Comparison of ENCODE assay signal across 10 cellular contexts in the genomic region with DNA sequence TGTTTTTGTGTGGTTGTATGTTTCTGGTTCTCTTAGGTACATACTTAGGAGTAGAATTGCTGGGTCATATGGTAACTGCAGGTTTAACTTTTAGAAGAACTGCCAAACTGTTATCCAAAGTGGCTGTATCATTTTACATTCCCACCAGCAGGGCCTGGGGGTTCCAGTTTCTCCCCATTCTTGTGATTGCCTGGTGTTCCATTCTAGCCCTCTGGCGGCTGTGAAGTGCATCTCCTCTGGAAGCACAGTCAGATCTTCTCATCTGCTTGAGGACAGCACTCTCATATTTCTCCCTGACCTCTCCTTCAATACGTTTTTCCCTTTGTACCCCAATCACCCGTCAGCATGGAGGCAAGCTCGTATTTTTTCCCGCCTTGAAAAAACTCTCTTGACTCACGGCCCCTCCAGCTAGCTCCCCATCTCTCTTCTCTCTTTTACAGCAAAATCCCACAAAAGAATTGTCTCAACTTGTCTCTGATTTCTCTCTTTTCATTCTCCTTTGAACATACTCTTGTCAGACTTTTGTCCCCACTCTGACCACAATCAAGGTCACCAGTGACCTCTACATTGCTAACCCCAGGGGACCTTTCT. TPM values are rescaled to one million over a fixed set of nuclear protein-coding genes. Genes with fewer than 3 reads are reported as not detected.
DNase-seq lines count a peak whose midpoint lies in the region; ATAC-seq and TF ChIP-seq lines count a peak whose summit lies in the region.
"Had no signal": no experiment of that assay in that cellular context is flagged by ENCODE, and none has a peak within 500 bp of the region (broad histone marks: within the 10 kb centered on the region; RNA-seq: fewer than 3 reads in every experiment).

No MANE protein-coding gene starts in this region.

- H3K27me3 Mint-ChIP-seq in endothelial cell (ENCODE audit: unreplicated experiment) = peaks cover 13% of the 10 kb centered on the region
- H3K27me3 Mint-ChIP-seq in CD4-positive, alpha-beta T cell = peaks cover 48% of the 10 kb centered on the region

- no peaks in the 10 kb centered on the region for H3K27me3 ChIP-seq in PC-3 (ENCODE audit: low read length)
- H3K27me3 ChIP-seq in CD4-positive, alpha-beta T cell (ENCODE audit: control insufficient read depth, insufficient read depth, low read length) = no peaks in the 10 kb centered on the region

- peak; percentile 60 for TF ChIP-seq CTCF in PC-3 (conservative IDR thresholded peaks at IDR 0.05; ENCODE audit: low read depth, low read length)
- peak; percentile 78 for TF ChIP-seq CTCF in endothelial cell (IDR thresholded peaks at IDR 0.05; ENCODE audit: unreplicated experiment)
- no peak for TF ChIP-seq CTCF in CD4-positive, alpha-beta T cell (IDR thresholded peaks at IDR 0.05)

- no peaks in the 10 kb centered on the region for H3K9me3 ChIP-seq in PC-3 (ENCODE audit: low read length)
- H3K9me3 ChIP-seq in CD4-positive, alpha-beta T cell (ENCODE audit: control insufficient read depth, low read length) = no peaks in the 10 kb centered on the region
- H3K9me3 ChIP-seq: stomach had no signal

- no peaks in the 10 kb centered on the region for H3F3A ChIP-seq in PC-3 (ENCODE audit: low read length, unreplicated experiment)

- intact Hi-C loops in PC-3 (cut with micrococcal nuclease) = loop anchor here (2.0 to 5.0 kb wide), 2 partner anchors 111 to 138 kb away; no protein-coding TSS in a partner anchor
- intact Hi-C loops in CD4-positive, alpha-beta T cell (cut with DNase I, micrococcal nuclease) = loop anchor here (5.0 kb wide), 2 partner anchors 248 to 628 kb away; a partner anchor contains a TSS

- no peak overlapping the region for H3K27ac Mint-ChIP-seq in endothelial cell (ENCODE audit: unreplicated experiment)
- no peak overlapping the region for H3K27ac Mint-ChIP-seq in CD4-positive, alpha-beta T cell
- H3K27ac Mint-ChIP-seq: natural killer cell treated with Interleukin-12 subunit alpha and Interleukin-12 subunit beta and Interleukin-15 and Interleukin-18, amount 100 ng/mL, for 72 hours had no signal

- H3K4me3 Mint-ChIP-seq in endothelial cell (ENCODE audit: unreplicated experiment) = peak overlapping the region; percentile 42
- no peak overlapping the region for H3K4me3 Mint-ChIP-seq in CD4-positive, alpha-beta T cell
- H3K4me3 Mint-ChIP-seq: natural killer cell treated with Interleukin-12 subunit alpha and Interleukin-12 subunit beta and Interleukin-15 and Interleukin-18, amount 100 ng/mL, for 72 hours had no signal

- no peak overlapping the region for H3K4me3 ChIP-seq in PC-3 (ENCODE audit: low read length)
- H3K4me3 ChIP-seq: stomach had no signal

- H3K36me3 Mint-ChIP-seq in endothelial cell (ENCODE audit: low read depth, unreplicated experiment) = no peaks in the 10 kb centered on the region
- no peaks in the 10 kb centered on the region for H3K36me3 Mint-ChIP-seq in CD4-positive, alpha-beta T cell (ENCODE audit: low read depth)
- H3K36me3 Mint-ChIP-seq: natural killer cell treated with Interleukin-12 subunit alpha and Interleukin-12 subunit beta and Interleukin-15 and Interleukin-18, amount 100 ng/mL, for 72 hours had no signal

- ATAC-seq in PC-3 (no peak), HG03457 (IDR thresholded peaks at IDR 0.05; ENCODE audit: unreplicated experiment) (no peak)
- ATAC-seq in CD4-positive, alpha-beta T cell (ENCODE audit: poor library complexity) = no peak
- ATAC-seq: natural killer cell treated with Interleukin-12 subunit alpha and Interleukin-12 subunit beta and Interleukin-15 and Interleukin-18, amount 100 ng/mL, for 72 hours had no signal

- POLR2A ChIA-PET in PC-3 (lab: Charles Lee; ENCODE audit: unreplicated experiment) = no interaction called here
- POLR2A ChIA-PET in CD4-positive, alpha-beta T cell (lab: Charles Lee) = no interaction called here

- H3K4me1 ChIP-seq in PC-3 (ENCODE audit: insufficient read depth, low read length) = peaks cover 20% of the 10 kb centered on the region

- H3K9me3 Mint-ChIP-seq in endothelial cell (ENCODE audit: unreplicated experiment) = no peaks in the 10 kb centered on the region
- no peaks in the 10 kb centered on the region for H3K9me3 Mint-ChIP-seq in CD4-positive, alpha-beta T cell
- H3K9me3 Mint-ChIP-seq: natural killer cell treated with Interleukin-12 subunit alpha and Interleukin-12 subunit beta and Interleukin-15 and Interleukin-18, amount 100 ng/mL, for 72 hours had no signal

- no peaks in the 10 kb centered on the region for H3K9me2 ChIP-seq in PC-3 (replicated peaks; ENCODE audit: low read length)

- peaks cover 6% of the 10 kb centered on the region for H3K4me1 Mint-ChIP-seq in endothelial cell (ENCODE audit: unreplicated experiment)
- no peaks in the 10 kb centered on the region for H3K4me1 Mint-ChIP-seq in CD4-positive, alpha-beta T cell (ENCODE audit: low read depth)

- DNase-seq in activated effector memory CD4-positive, alpha-beta T cell treated with anti-CD3 and anti-CD28 coated beads, Interleukin-2, amount 50 U/mL, for 16 hours = peak; percentile 57
- no peak for DNase-seq in activated effector memory CD4-positive, alpha-beta T cell treated with Interleukin-2 at 50 U/mL for 16 hours
- DNase-seq in PC-3 (peak; percentile 40), endothelial cell (ENCODE audit: low spot score) (peak; percentile 58), ureter (ENCODE audit: low spot score) (peak; percentile 24)
- no peak for DNase-seq in CD4-positive, alpha-beta T cell
- DNase-seq in stimulated activated CD4-positive, alpha-beta T cell treated with anti-CD3 and anti-CD28 coated beads, Interleukin-15, amount 100 ng/mL, for 24 hours = no peak
- DNase-seq: stomach had no signal

- no TSS peak for BruUV-seq in PC-3 (replicated peaks; lab: Mats Ljungman, UMichigan)

- CTCF ChIA-PET in PC-3 (lab: Charles Lee) = interaction anchor here (0.6 kb wide), 1 partner anchor 142 kb away, joined by 13 read pairs; no protein-coding TSS in a partner anchor
- CTCF ChIA-PET in CD4-positive, alpha-beta T cell (lab: Charles Lee) = no interaction called here

- H3K9ac ChIP-seq in PC-3 (ENCODE audit: low read length) = no peak overlapping the region

- H2AFZ ChIP-seq in PC-3 (ENCODE audit: low read length) = no peak overlapping the region

- H3K27ac ChIP-seq in PC-3 (ENCODE audit: low read length) = no peak overlapping the region
- H3K27ac ChIP-seq in CD4-positive, alpha-beta T cell (ENCODE audit: low read depth, low read length) = no peak overlapping the region
- H3K27ac ChIP-seq: stomach had no signal

- H4K20me1 ChIP-seq in PC-3 (ENCODE audit: low read length) = no peaks in the 10 kb centered on the region

- H3K4me2 ChIP-seq in PC-3 (ENCODE audit: low read length) = no peak overlapping the region

- no peaks in the 10 kb centered on the region for H3K79me2 ChIP-seq in PC-3 (ENCODE audit: low read length)

- H3K36me3 ChIP-seq in PC-3 (ENCODE audit: low read depth, low read length) = no peaks in the 10 kb centered on the region
- H3K36me3 ChIP-seq: stomach had no signal

RNA-seq across cellular contexts. Expression of a gene that starts 56.8 kb away (rescaled TPM):
- total RNA-seq in PC-3 (2014; rRNA removed) = not detected in 2 replicates
- total RNA-seq in endothelial cell (ENCODE audit: unreplicated experiment) = 526 TPM
- total RNA-seq in ureter = 4.5 TPM
- not detected for total RNA-seq in CD4-positive, alpha-beta T cell
- total RNA-seq: natural killer cell treated with Interleukin-12 subunit alpha and Interleukin-12 subunit beta and Interleukin-15 and Interleukin-18, amount 100 ng/mL, for 72 hours had no signal

Comparison
In these comparisons a context has a peak if more than half of its experiments do, and no peak if none do; other contexts are left out.
1. DNase-seq: peak in activated effector memory CD4-positive, alpha-beta T cell treated with anti-CD3 and anti-CD28 coated beads, Interleukin-2, amount 50 U/mL, for 16 hours (single experiment), PC-3 (single experiment), endothelial cell (single experiment) and ureter (single experiment); none in activated effector memory CD4-positive, alpha-beta T cell treated with Interleukin-2 at 50 U/mL for 16 hours (single experiment), CD4-positive, alpha-beta T cell (0 of 10) and stimulated activated CD4-positive, alpha-beta T cell treated with anti-CD3 and anti-CD28 coated beads, Interleukin-15, amount 100 ng/mL, for 24 hours (single experiment).
2. RNA of a gene that starts 56.8 kb away (total RNA-seq): 526 TPM in endothelial cell (single experiment); 4.5 TPM in ureter (single experiment), not detected in PC-3 and not detected in CD4-positive, alpha-beta T cell; every median in the first group is over 10 times any median in the second.